In genomic region chr19:10238172-10238783, GRCh38 we compare ENCODE assay signal across 8 cellular contexts. TPM values are rescaled to one million over a fixed set of nuclear protein-coding genes. Genes with fewer than 3 reads are reported as not detected.
DNase-seq lines count a peak whose midpoint lies in the region; ATAC-seq and TF ChIP-seq lines count a peak whose summit lies in the region.

No MANE protein-coding gene starts in this region.

- no peak overlapping the region for H3K14ac ChIP-seq in H9 (ENCODE audit: insufficient read depth, low read length)

- no peaks in the 10 kb centered on the region for H3K27me3 Mint-ChIP-seq in H9 (ENCODE audit: low read depth)

- no peaks in the 10 kb centered on the region for H3K36me3 Mint-ChIP-seq in H9 (ENCODE audit: insufficient read depth in 1 of 3, low read depth in 3 of 3)

- H3K23ac ChIP-seq in H9 (ENCODE audit: insufficient read length, low read depth, low read length) = no peak overlapping the region

- no peak overlapping the region for H3K56ac ChIP-seq in H9 (ENCODE audit: insufficient read length, low read depth, low read length)

- dilution Hi-C loops in mammary epithelial cell (cut with HindIII; ENCODE audit: low sequenced_read_pairs) = loop anchor here (25.0 kb wide), 1 partner anchor 301 kb away; the partner anchor contains the start of gene OLFM2

- no peak overlapping the region for H2BK15ac ChIP-seq in H9 (ENCODE audit: low read depth, low read length)

- no peak overlapping the region for H3K27ac Mint-ChIP-seq in H9

- H3K9me2 ChIP-seq in SU-DHL-6 (replicated peaks; ENCODE audit: insufficient read depth, low read length) (no peaks in the 10 kb centered on the region), MM.1S (replicated peaks; ENCODE audit: insufficient read depth, low read length) (no peaks in the 10 kb centered on the region)

- DNase-seq in breast epithelium (ENCODE audit: low spot score in 2 of 2) (no peak), mammary epithelial cell (no peak), left colon (peak; percentile 50 to 62), NCI-H1048 (lab: John Stamatoyannopoulos, UW) (no peak), MM.1S (no peak), H9 (no peak)

- peaks cover 0 to 4% of the 10 kb centered on the region in 2 donors for H3K4me1 ChIP-seq in breast epithelium
- H3K4me1 ChIP-seq in mammary epithelial cell (ENCODE audit: insufficient read depth, low read length) = no peaks in the 10 kb centered on the region
- peaks cover 14% of the 10 kb centered on the region for H3K4me1 ChIP-seq in MM.1S (ENCODE audit: low read length)
- H3K4me1 ChIP-seq in H9 (ENCODE audit: insufficient read depth, low read length) = no peaks in the 10 kb centered on the region

- H3K79me1 ChIP-seq in H9 (ENCODE audit: insufficient read depth, low read depth, low read length, poor library complexity, severe bottlenecking) = no peaks in the 10 kb centered on the region

- H4K8ac ChIP-seq in H9 (replicated peaks; ENCODE audit: insufficient read length, low read depth, low read length) = no peak overlapping the region

- no peak overlapping the region for H3K4me3 ChIP-seq in breast epithelium
- no peak overlapping the region for H3K4me3 ChIP-seq in mammary epithelial cell (replicated peaks in 1 of 3; ENCODE audit: insufficient read depth in 1 of 3, low read depth in 2 of 3, low read length in 3 of 3)
- H3K4me3 ChIP-seq in SU-DHL-6 (ENCODE audit: insufficient read depth, low read length, poor library complexity, severe bottlenecking) = no peak overlapping the region
- H3K4me3 ChIP-seq in MM.1S (ENCODE audit: low read length) = no peak overlapping the region

- H4K20me1 ChIP-seq in mammary epithelial cell (ENCODE audit: insufficient read depth, low read length) (no peaks in the 10 kb centered on the region), SU-DHL-6 (ENCODE audit: low read depth, low read length) (no peaks in the 10 kb centered on the region), MM.1S (ENCODE audit: insufficient read depth, low read length) (no peaks in the 10 kb centered on the region), H9 (ENCODE audit: control insufficient read depth, insufficient read depth, insufficient read length) (no peaks in the 10 kb centered on the region)

- ATAC-seq in left colon (peak; percentile 95), GM19351 (IDR thresholded peaks at IDR 0.05; ENCODE audit: unreplicated experiment) (no peak)

- H3K79me2 ChIP-seq in mammary epithelial cell (ENCODE audit: insufficient read depth, low read length) (no peaks in the 10 kb centered on the region), SU-DHL-6 (ENCODE audit: insufficient read depth, low read length) (no peaks in the 10 kb centered on the region), MM.1S (ENCODE audit: low read length) (no peaks in the 10 kb centered on the region), H9 (ENCODE audit: insufficient read depth, low read length) (no peaks in the 10 kb centered on the region)

- TF ChIP-seq POLR2A in breast epithelium (IDR thresholded peaks at IDR 0.05) = no peak

- H2AK5ac ChIP-seq in H9 (ENCODE audit: insufficient read length, low read length) = no peak overlapping the region

- in situ Hi-C loops in mammary epithelial cell (cut with MboI; ENCODE audit: low sequenced_read_pairs in 2 of 2) = no loop called here

- H4K91ac ChIP-seq in H9 (ENCODE audit: insufficient read length, low read depth, low read length) = no peak overlapping the region

- no peak overlapping the region for H2BK20ac ChIP-seq in H9 (ENCODE audit: low read depth, low read length, poor library complexity, severe bottlenecking)

- no TSS peak for BruUV-seq in mammary epithelial cell (replicated peaks; lab: Mats Ljungman, UMichigan)

- H3K27ac ChIP-seq in breast epithelium = peak overlapping the region; percentile 42 to 82
- H3K27ac ChIP-seq in mammary epithelial cell (ENCODE audit: insufficient read depth, low read depth, low read length) = no peak overlapping the region
- H3K27ac ChIP-seq in SU-DHL-6 (ENCODE audit: low read depth, low read length) = peak overlapping the region; percentile 100
- H3K27ac ChIP-seq in MM.1S (ENCODE audit: low read length) = no peak overlapping the region
- no peak overlapping the region for H3K27ac ChIP-seq in H9 (ENCODE audit: insufficient read length, low read depth, low read length)

- no peak overlapping the region for H2BK5ac ChIP-seq in H9 (ENCODE audit: insufficient read length, low read length)

- no peak overlapping the region for H2BK12ac ChIP-seq in H9 (ENCODE audit: insufficient read length, low read depth, low read length)

- intact Hi-C loops in breast epithelium (cut with DNase I; ENCODE audit: low total_unique reads) = loop anchor here (10.0 kb wide), 1 partner anchor 123 kb away; the partner anchor contains the start of genes EIF3G and P2RY11
- intact Hi-C loops in mammary epithelial cell (cut with micrococcal nuclease) = no loop called here
- intact Hi-C loops in left colon (cut with DNase I, micrococcal nuclease) = no loop called here

- H3K4ac ChIP-seq in H9 (ENCODE audit: low read depth, low read length) = no peak overlapping the region

- TF ChIP-seq CTCF in breast epithelium (IDR thresholded peaks at IDR 0.05) = no peak
- TF ChIP-seq CTCF in mammary epithelial cell (conservative IDR thresholded peaks at IDR 0.05 in 1 of 2, IDR thresholded peaks at IDR 0.05 in 1 of 2; ENCODE audit: extremely low read depth in 1 of 2, insufficient read depth in 1 of 2, low read depth in 1 of 2, low read length in 2 of 2) = no peak
- no peak for TF ChIP-seq CTCF in SU-DHL-6 (IDR thresholded peaks at IDR 0.05; ENCODE audit: insufficient read depth, low read length, poor library complexity, severe bottlenecking)
- TF ChIP-seq CTCF in MM.1S (IDR thresholded peaks at IDR 0.05; ENCODE audit: low read length) = no peak
- no peak for TF ChIP-seq CTCF in H9 (conservative IDR thresholded peaks at IDR 0.05)

- H3K27me3 ChIP-seq in breast epithelium (no peaks in the 10 kb centered on the region), mammary epithelial cell (ENCODE audit: insufficient read depth, low read length) (no peaks in the 10 kb centered on the region), SU-DHL-6 (ENCODE audit: low read length) (no peaks in the 10 kb centered on the region), MM.1S (replicated peaks; ENCODE audit: insufficient read depth, low read length) (no peaks in the 10 kb centered on the region), H9 (ENCODE audit: insufficient read depth, low read length) (no peaks in the 10 kb centered on the region)

- no peaks in the 10 kb centered on the region for H3K36me3 ChIP-seq in breast epithelium
- no peaks in the 10 kb centered on the region for H3K36me3 ChIP-seq in mammary epithelial cell (ENCODE audit: insufficient read depth, low read length)
- H3K36me3 ChIP-seq in SU-DHL-6 (ENCODE audit: low read length) = no peaks in the 10 kb centered on the region
- no peaks in the 10 kb centered on the region for H3K36me3 ChIP-seq in MM.1S (replicated peaks; ENCODE audit: insufficient read depth, low read length)

- peaks cover 92% of the 10 kb centered on the region for H3F3A ChIP-seq in SU-DHL-6 (ENCODE audit: insufficient read depth)
- H3F3A ChIP-seq in MM.1S (ENCODE audit: insufficient read depth, low read length) = peaks cover 17% of the 10 kb centered on the region

- peaks cover 4 to 14% of the 10 kb centered on the region in 2 experiments; a peak in 3 of 4 replicates for H3K4me1 Mint-ChIP-seq in H9

- no peak overlapping the region for H2BK120ac ChIP-seq in H9 (ENCODE audit: low read depth, low read length, poor library complexity, severe bottlenecking)

- 76% methylated on average over 10 of the region's 12 CpGs for WGBS in mammary epithelial cell (ENCODE audit: low coverage, missing lambda C conversion rate)
- no CpG with 5 or more reads among the region's 12 CpGs for WGBS in H9 (ENCODE audit: extremely low coverage, insufficient read length, low lambda C conversion rate)

- H3K9me3 ChIP-seq in breast epithelium (no peaks in the 10 kb centered on the region), mammary epithelial cell (replicated peaks; ENCODE audit: insufficient read depth, low read length) (no peaks in the 10 kb centered on the region), SU-DHL-6 (ENCODE audit: insufficient read depth, low read length) (peaks cover 7% of the 10 kb centered on the region; the same call in 1 of the 2 replicates), MM.1S (replicated peaks; ENCODE audit: insufficient read depth, low read length) (no peaks in the 10 kb centered on the region), H9 (ENCODE audit: control insufficient read depth, low read depth, low read length) (no peaks in the 10 kb centered on the region)

- H3K23me2 ChIP-seq in H9 (ENCODE audit: insufficient read length, low read depth, low read length, poor library complexity, severe bottlenecking) = no peaks in the 10 kb centered on the region

- H3K4me2 ChIP-seq in mammary epithelial cell (ENCODE audit: insufficient read depth, low read depth, low read length) (no peak overlapping the region), SU-DHL-6 (ENCODE audit: low read depth, low read length, poor library complexity, severe bottlenecking) (peak overlapping the region; percentile 56), MM.1S (ENCODE audit: low read depth, low read length) (no peak overlapping the region), H9 (ENCODE audit: insufficient read depth, insufficient read length, low read length) (no peak overlapping the region)

- H2AFZ ChIP-seq in mammary epithelial cell (ENCODE audit: low read depth, low read length) (no peak overlapping the region), SU-DHL-6 (ENCODE audit: low read depth, low read length, severe bottlenecking) (no peak overlapping the region), MM.1S (ENCODE audit: low read length) (no peak overlapping the region), H9 (ENCODE audit: low read length) (no peak overlapping the region)

- CTCF ChIA-PET in mammary epithelial cell (lab: Charles Lee; ENCODE audit: low non-redundant PET) = no interaction called here

- H3K4me3 Mint-ChIP-seq in H9 = no peak overlapping the region

- no peak overlapping the region for H3K9ac ChIP-seq in mammary epithelial cell (ENCODE audit: insufficient read depth, low read length)
- peak overlapping the region; percentile 35 for H3K9ac ChIP-seq in SU-DHL-6 (ENCODE audit: low read length)
- H3K9ac ChIP-seq in MM.1S (ENCODE audit: low read length) = no peak overlapping the region
- no peak overlapping the region for H3K9ac ChIP-seq in H9 (ENCODE audit: extremely low read depth, insufficient read length, low read length)

- H3K18ac ChIP-seq in H9 (ENCODE audit: insufficient read length, low read depth, low read length) = no peak overlapping the region

- no peak overlapping the region for H3T11ph ChIP-seq in H9 (ENCODE audit: low read length)

- H4K5ac ChIP-seq in H9 (ENCODE audit: insufficient read length, low read depth, low read length) = no peak overlapping the region

- H3K9me3 Mint-ChIP-seq in H9 = no peaks in the 10 kb centered on the region; a peak in 1 of 5 replicates

RNA-seq across cellular contexts. Expression of gene S1PR2, which starts 7.1 kb away (rescaled TPM):
- total RNA-seq in breast epithelium (10 to 100 TPM in 2 of 3 donors, 1 to 10 TPM in 1; 6.1 to 18.4 (median 13.1) TPM), mammary epithelial cell (10 to 100 TPM in 1 of 2 donors, 1 to 10 TPM in 1; 5.6 to 15.3 TPM), left colon (1 to 10 TPM; 2.3 to 5.2 TPM), H9 (2021) (11.5 and 12.8 TPM in 2 replicates)
- polyA plus RNA-seq in mammary epithelial cell = 2.9 TPM
- 16.2 TPM for polyA minus RNA-seq in mammary epithelial cell

RNA-seq across cellular contexts. Expression of gene MRPL4, which starts 13.7 kb away (rescaled TPM):
- total RNA-seq in breast epithelium (10 to 100 TPM; 40.2 to 57.7 (median 52.7) TPM), mammary epithelial cell (10 to 100 TPM; 55.8 to 89.1 TPM), left colon (10 to 100 TPM; 43.5 to 61.9 TPM), H9 (2021) (96.7 and 99.3 TPM in 2 replicates)
- polyA plus RNA-seq in mammary epithelial cell = 85.2 TPM
- 35.0 TPM for polyA minus RNA-seq in mammary epithelial cell

RNA-seq across cellular contexts. Expression of gene ICAM1, which starts 32.6 kb away (rescaled TPM):
- total RNA-seq in breast epithelium (10 to 100 TPM; 20.6 to 52.2 (median 20.8) TPM), mammary epithelial cell (10 to 100 TPM in 1 of 2 donors, 1 to 10 TPM in 1; 1.1 to 60.0 TPM), left colon (1 to 10 TPM; 7.7 to 8.7 TPM), H9 (2021) (2.1 and 2.3 TPM in 2 replicates)
- 2.1 TPM for polyA plus RNA-seq in mammary epithelial cell
- 3.8 TPM for polyA minus RNA-seq in mammary epithelial cell

RNA-seq across cellular contexts. Expression of gene DNMT1, which starts 43.5 kb away (rescaled TPM):
- total RNA-seq in breast epithelium = 10 to 100 TPM; 30.6 to 55.1 (median 55.0) TPM
- total RNA-seq in mammary epithelial cell = 100 to 1,000 TPM in 1 of 2 donors, 10 to 100 TPM in 1; 23.0 to 139 TPM
- 53.3 TPM for polyA plus RNA-seq in mammary epithelial cell
- polyA minus RNA-seq in mammary epithelial cell = 263 TPM
- 10 to 100 TPM; 31.6 to 48.7 TPM for total RNA-seq in left colon
- total RNA-seq in H9 (2021) = 206 and 227 TPM in 2 replicates

RNA-seq across cellular contexts. Expression of gene ICAM4, which starts 48.5 kb away (rescaled TPM):
- total RNA-seq in breast epithelium (1 to 10 TPM in 2 of 3 donors, not detected in 1; 1.1 to 1.6 TPM), mammary epithelial cell (1 to 10 TPM; 1.1 to 1.5 TPM), left colon (under 1 TPM in 1 of 2 donors, not detected in 1; 0.53 TPM), H9 (2021) (1.1 TPM in 2 replicates)
- polyA plus RNA-seq in mammary epithelial cell = 0.88 TPM
- not detected for polyA minus RNA-seq in mammary epithelial cell

Comparison
In these comparisons a context has a peak if more than half of its experiments do, and no peak if none do; other contexts are left out.
1. H3K27ac ChIP-seq: peak in breast epithelium (2 of 2) and SU-DHL-6 (single experiment); none in mammary epithelial cell (single experiment), MM.1S (single experiment) and H9 (single experiment).
2. DNase-seq: peak in left colon (2 of 2); none in breast epithelium (0 of 2), mammary epithelial cell (single experiment), NCI-H1048 (single experiment), MM.1S (single experiment) and H9 (single experiment).